Comparison of ENCODE assay signal across 17 cellular contexts in the genomic region with DNA sequence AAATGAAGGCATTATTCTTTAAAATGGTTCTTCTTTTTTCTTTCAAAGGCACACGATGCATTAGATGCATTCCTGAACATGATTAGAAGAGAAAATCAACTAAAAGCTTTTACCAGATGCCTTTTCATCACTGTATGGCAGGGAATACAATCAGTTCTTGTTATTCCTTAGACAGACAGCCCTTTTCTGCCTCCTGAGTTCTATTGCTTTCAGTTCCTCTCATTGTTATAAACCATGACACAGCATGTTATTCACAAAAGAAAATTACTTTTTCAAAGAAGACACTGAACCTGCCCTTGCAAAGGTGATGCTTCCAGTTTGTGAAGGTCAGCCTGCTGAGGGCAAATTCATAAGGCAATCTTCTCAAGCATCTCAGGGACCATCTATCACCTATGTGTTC.
DNase-seq lines count a peak whose midpoint lies in the region; ATAC-seq and TF ChIP-seq lines count a peak whose summit lies in the region.
"Had no signal": no experiment of that assay in that cellular context is flagged by ENCODE, and none has a peak within 500 bp of the region (broad histone marks: within the 10 kb centered on the region; RNA-seq: fewer than 3 reads in every experiment).

No MANE protein-coding gene starts in this region.

- peak overlapping the region; percentile 26 for H3K27ac ChIP-seq in trophoblast cell (ENCODE audit: low read depth, low read length)

- H3K4me1 Mint-ChIP-seq in activated CD8-positive, alpha-beta memory T cell treated with anti-CD3 and anti-CD28 coated beads, Interleukin-2, amount 10 ng/mL, durations not matched to agents 7 days and 5 days: no peaks in the 10 kb centered on the region
- no peaks in the 10 kb centered on the region for H3K4me1 Mint-ChIP-seq in HFFc6 (ENCODE audit: low read depth)
- H3K4me1 Mint-ChIP-seq: T-cell had no signal

- no peak overlapping the region for H2BK12ac ChIP-seq in trophoblast cell (ENCODE audit: low read length)

- no peak overlapping the region for H2BK120ac ChIP-seq in trophoblast cell (ENCODE audit: insufficient read depth, low read length, poor library complexity)

- peaks cover 4% of the 10 kb centered on the region for H3K27me3 Mint-ChIP-seq in activated CD8-positive, alpha-beta memory T cell treated with anti-CD3 and anti-CD28 coated beads, Interleukin-2, amount 10 ng/mL, durations not matched to agents 7 days and 5 days
- H3K27me3 Mint-ChIP-seq in HFFc6 (ENCODE audit: insufficient read depth): no peaks in the 10 kb centered on the region; the same call in 1 of the 2 replicates

- no peak overlapping the region for H3K14ac ChIP-seq in trophoblast cell (ENCODE audit: low read length)

- no peaks in the 10 kb centered on the region for H3K79me1 ChIP-seq in trophoblast cell (ENCODE audit: low read length)

- peak; percentile 37 for DNase-seq in Ammon's horn (ENCODE audit: low spot score)
- DNase-seq in NOMO-1 (lab: John Stamatoyannopoulos, UW; ENCODE audit: unreplicated experiment in 2 of 2): peak; percentile 4 to 57
- peak; percentile 13 for DNase-seq in foreskin melanocyte
- DNase-seq in trophoblast cell: no peak
- no peak for DNase-seq in activated CD8-positive, alpha-beta memory T cell treated with anti-CD3 and anti-CD28 coated beads, Interleukin-2, amount 10 ng/mL, durations not matched to agents 7 days and 5 days
- no peak for DNase-seq in HFFc6
- DNase-seq: 8988T, C1 segment of cervical spinal cord, GDM1, KG1, NCI-H1417, NCI-H1694 treated with DMSO at 0.1 percent for 48 hours, NCI-H446, NCI-H526 treated with DMSO at 0.1 percent for 48 hours, T-cell had no signal

- no peak overlapping the region for H4K91ac ChIP-seq in trophoblast cell (ENCODE audit: low read depth, low read length)

- no peaks in the 10 kb centered on the region for H3K9me3 Mint-ChIP-seq in activated CD8-positive, alpha-beta memory T cell treated with anti-CD3 and anti-CD28 coated beads, Interleukin-2, amount 10 ng/mL, durations not matched to agents 7 days and 5 days (ENCODE audit: low read depth)
- H3K9me3 Mint-ChIP-seq in HFFc6: no peaks in the 10 kb centered on the region
- H3K9me3 Mint-ChIP-seq: T-cell had no signal

- no peak overlapping the region for H3K4me3 Mint-ChIP-seq in activated CD8-positive, alpha-beta memory T cell treated with anti-CD3 and anti-CD28 coated beads, Interleukin-2, amount 10 ng/mL, durations not matched to agents 7 days and 5 days
- no peak overlapping the region for H3K4me3 Mint-ChIP-seq in HFFc6
- H3K4me3 Mint-ChIP-seq: T-cell had no signal

- CTCF ChIA-PET in activated CD8-positive, alpha-beta memory T cell treated with anti-CD3 and anti-CD28 coated beads, Interleukin-2, amount 10 ng/mL, durations not matched to agents 7 days and 5 days (lab: Charles Lee): no interaction called here

- no peak overlapping the region for H4K8ac ChIP-seq in trophoblast cell (ENCODE audit: low read depth, low read length)

- no peak for TF ChIP-seq CTCF in HFFc6 (IDR thresholded peaks at IDR 0.05)

- no peak overlapping the region for H2AK5ac ChIP-seq in trophoblast cell (ENCODE audit: low read length)

- no peak overlapping the region for H3K18ac ChIP-seq in trophoblast cell (ENCODE audit: low read length)

- H3K4me1 ChIP-seq in trophoblast cell (ENCODE audit: control insufficient read depth in 1 of 2, insufficient read depth in 2 of 2, low read length in 2 of 2): no peaks in the 10 kb centered on the region

- H3K23ac ChIP-seq in trophoblast cell (ENCODE audit: low read length): no peak overlapping the region

- H3K79me2 ChIP-seq in trophoblast cell (ENCODE audit: control insufficient read depth, insufficient read depth, low read length, poor library complexity): no peaks in the 10 kb centered on the region

- no peak overlapping the region for H2BK5ac ChIP-seq in trophoblast cell (ENCODE audit: low read depth, low read length, poor library complexity)

- no peak overlapping the region for H3K4me3 ChIP-seq in trophoblast cell (ENCODE audit: low read depth, low read length)

- no peaks in the 10 kb centered on the region for H3K9me3 ChIP-seq in trophoblast cell (ENCODE audit: insufficient read depth, low read depth, low read length)

- H3K4me2 ChIP-seq in trophoblast cell (ENCODE audit: low read length): no peak overlapping the region

- no peak overlapping the region for H4K12ac ChIP-seq in trophoblast cell (ENCODE audit: low read depth, low read length)

- no peak overlapping the region for H2AFZ ChIP-seq in trophoblast cell (ENCODE audit: insufficient read depth, low read length, poor library complexity)

- no peak for ATAC-seq in activated CD8-positive, alpha-beta memory T cell treated with anti-CD3 and anti-CD28 coated beads, Interleukin-2, amount 10 ng/mL, durations not matched to agents 7 days and 5 days
- no peak for ATAC-seq in HG02759 (IDR thresholded peaks at IDR 0.05; ENCODE audit: unreplicated experiment)
- ATAC-seq in SK-N-SH treated with all-trans-retinoic acid at 6 μM for 48 hours: no peak
- ATAC-seq: T-cell had no signal

- no peaks in the 10 kb centered on the region for H3K36me3 ChIP-seq in trophoblast cell (ENCODE audit: control insufficient read depth in 1 of 2, insufficient read depth in 2 of 2, low read length in 2 of 2)

- no peak overlapping the region for H3K27ac Mint-ChIP-seq in activated CD8-positive, alpha-beta memory T cell treated with anti-CD3 and anti-CD28 coated beads, Interleukin-2, amount 10 ng/mL, durations not matched to agents 7 days and 5 days
- no peak overlapping the region for H3K27ac Mint-ChIP-seq in HFFc6
- H3K27ac Mint-ChIP-seq: T-cell had no signal

- no peaks in the 10 kb centered on the region for H3K36me3 Mint-ChIP-seq in activated CD8-positive, alpha-beta memory T cell treated with anti-CD3 and anti-CD28 coated beads, Interleukin-2, amount 10 ng/mL, durations not matched to agents 7 days and 5 days
- no peaks in the 10 kb centered on the region for H3K36me3 Mint-ChIP-seq in HFFc6 (ENCODE audit: low read depth)
- H3K36me3 Mint-ChIP-seq: T-cell had no signal

- no peak overlapping the region for H3K4ac ChIP-seq in trophoblast cell (ENCODE audit: low read depth, low read length)

- WGBS in trophoblast cell (ENCODE audit: extremely low coverage, insufficient coverage, insufficient read length): no CpG with 5 or more reads among the region's 1 CpG

- H3K9ac ChIP-seq in trophoblast cell (ENCODE audit: low read length): no peak overlapping the region

- no peaks in the 10 kb centered on the region for H3K27me3 ChIP-seq in trophoblast cell (ENCODE audit: insufficient read depth, low read length)

TF ChIP-seq in SK-N-SH treated with all-trans-retinoic acid at 6 μM for 48 hours, 23 proteins besides CTCF, POLR2A, EP300 and RAD21 (continues in another document):
- TF ChIP-seq ARNTL (CRISPR knock-in tag; IDR thresholded peaks at IDR 0.05; ENCODE audit: borderline replicate concordance, low read depth) (no peak), ZFP30 (CRISPR knock-in tag; IDR thresholded peaks at IDR 0.05) (no peak), CSDC2 (CRISPR knock-in tag; IDR thresholded peaks at IDR 0.05) (no peak), ZC3H10 (CRISPR knock-in tag; IDR thresholded peaks at IDR 0.05) (no peak), OSR1 (CRISPR knock-in tag; IDR thresholded peaks at IDR 0.05) (no peak), ZFP3 (CRISPR knock-in tag; IDR thresholded peaks at IDR 0.05) (no peak), TCF4 (CRISPR knock-in tag; IDR thresholded peaks at IDR 0.05; ENCODE audit: borderline replicate concordance) (no peak)
- TF ChIP-seq, protein P1, sequence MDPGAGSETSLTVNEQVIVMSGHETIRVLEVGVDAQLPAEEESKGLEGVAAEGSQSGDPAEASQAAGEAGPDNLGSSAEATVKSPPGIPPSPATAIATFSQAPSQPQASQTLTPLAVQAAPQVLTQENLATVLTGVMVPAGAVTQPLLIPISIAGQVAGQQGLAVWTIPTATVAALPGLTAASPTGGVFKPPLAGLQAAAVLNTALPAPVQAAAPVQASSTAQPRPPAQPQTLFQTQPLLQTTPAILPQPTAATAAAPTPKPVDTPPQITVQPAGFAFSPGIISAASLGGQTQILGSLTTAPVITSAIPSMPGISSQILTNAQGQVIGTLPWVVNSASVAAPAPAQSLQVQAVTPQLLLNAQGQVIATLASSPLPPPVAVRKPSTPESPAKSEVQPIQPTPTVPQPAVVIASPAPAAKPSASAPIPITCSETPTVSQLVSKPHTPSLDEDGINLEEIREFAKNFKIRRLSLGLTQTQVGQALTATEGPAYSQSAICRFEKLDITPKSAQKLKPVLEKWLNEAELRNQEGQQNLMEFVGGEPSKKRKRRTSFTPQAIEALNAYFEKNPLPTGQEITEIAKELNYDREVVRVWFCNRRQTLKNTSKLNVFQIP (CRISPR knock-in tag; IDR thresholded peaks at IDR 0.05; ENCODE audit: borderline replicate concordance, low read depth): no peak
- TF ChIP-seq, protein P2, sequence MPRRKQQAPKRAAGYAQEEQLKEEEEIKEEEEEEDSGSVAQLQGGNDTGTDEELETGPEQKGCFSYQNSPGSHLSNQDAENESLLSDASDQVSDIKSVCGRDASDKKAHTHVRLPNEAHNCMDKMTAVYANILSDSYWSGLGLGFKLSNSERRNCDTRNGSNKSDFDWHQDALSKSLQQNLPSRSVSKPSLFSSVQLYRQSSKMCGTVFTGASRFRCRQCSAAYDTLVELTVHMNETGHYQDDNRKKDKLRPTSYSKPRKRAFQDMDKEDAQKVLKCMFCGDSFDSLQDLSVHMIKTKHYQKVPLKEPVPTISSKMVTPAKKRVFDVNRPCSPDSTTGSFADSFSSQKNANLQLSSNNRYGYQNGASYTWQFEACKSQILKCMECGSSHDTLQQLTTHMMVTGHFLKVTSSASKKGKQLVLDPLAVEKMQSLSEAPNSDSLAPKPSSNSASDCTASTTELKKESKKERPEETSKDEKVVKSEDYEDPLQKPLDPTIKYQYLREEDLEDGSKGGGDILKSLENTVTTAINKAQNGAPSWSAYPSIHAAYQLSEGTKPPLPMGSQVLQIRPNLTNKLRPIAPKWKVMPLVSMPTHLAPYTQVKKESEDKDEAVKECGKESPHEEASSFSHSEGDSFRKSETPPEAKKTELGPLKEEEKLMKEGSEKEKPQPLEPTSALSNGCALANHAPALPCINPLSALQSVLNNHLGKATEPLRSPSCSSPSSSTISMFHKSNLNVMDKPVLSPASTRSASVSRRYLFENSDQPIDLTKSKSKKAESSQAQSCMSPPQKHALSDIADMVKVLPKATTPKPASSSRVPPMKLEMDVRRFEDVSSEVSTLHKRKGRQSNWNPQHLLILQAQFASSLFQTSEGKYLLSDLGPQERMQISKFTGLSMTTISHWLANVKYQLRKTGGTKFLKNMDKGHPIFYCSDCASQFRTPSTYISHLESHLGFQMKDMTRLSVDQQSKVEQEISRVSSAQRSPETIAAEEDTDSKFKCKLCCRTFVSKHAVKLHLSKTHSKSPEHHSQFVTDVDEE (CRISPR knock-in tag; IDR thresholded peaks at IDR 0.05): no peak

Comparison
In these comparisons a context has a peak if more than half of its experiments do, and no peak if none do; other contexts are left out.
1. DNase-seq: peak in Ammon's horn (single experiment), NOMO-1 (2 of 2) and foreskin melanocyte (single experiment); none in trophoblast cell (0 of 2), activated CD8-positive, alpha-beta memory T cell treated with anti-CD3 and anti-CD28 coated beads, Interleukin-2, amount 10 ng/mL, durations not matched to agents 7 days and 5 days (single experiment) and HFFc6 (single experiment).